7 cellular contexts compared by ENCODE assay signal in genomic region chr12:105933671-105934665, GRCh38.
DNase-seq lines count a peak whose midpoint lies in the region; ATAC-seq and TF ChIP-seq lines count a peak whose summit lies in the region.

No MANE protein-coding gene starts in this region.

- H2AFZ ChIP-seq in smooth muscle cell (ENCODE audit: low read depth) = no peak overlapping the region

- peaks cover 25% of the 10 kb centered on the region for H3K4me1 ChIP-seq in smooth muscle cell (ENCODE audit: low read depth)

- H3K27ac ChIP-seq in smooth muscle cell (ENCODE audit: low read depth) = peak overlapping the region; percentile 87

- H3K27me3 ChIP-seq in smooth muscle cell (ENCODE audit: low read depth) = no peaks in the 10 kb centered on the region

- H4K20me1 ChIP-seq in smooth muscle cell (ENCODE audit: low read depth) = no peaks in the 10 kb centered on the region

- peaks cover 23% of the 10 kb centered on the region for H3F3A ChIP-seq in smooth muscle cell (ENCODE audit: low read depth)

- no peak for ATAC-seq in HG03095 (IDR thresholded peaks at IDR 0.05; ENCODE audit: unreplicated experiment)

- H3K9ac ChIP-seq in smooth muscle cell (ENCODE audit: low read depth) = no peak overlapping the region

- H3K4me3 ChIP-seq in HFF-Myc (replicated peaks; ENCODE audit: low read depth, low read length) (no peak overlapping the region), smooth muscle cell (no peak overlapping the region)

- TF ChIP-seq CTCF in HFF-Myc (IDR thresholded peaks at IDR 0.05; ENCODE audit: low read depth, low read length, missing control alignments) = no peak
- TF ChIP-seq CTCF in smooth muscle cell (IDR thresholded peaks at IDR 0.05; ENCODE audit: borderline replicate concordance, insufficient read depth, poor library complexity, severe bottlenecking) = no peak

- H3K36me3 ChIP-seq in smooth muscle cell (ENCODE audit: low read depth) = no peaks in the 10 kb centered on the region

- WGBS in smooth muscle cell (ENCODE audit: low lambda C conversion rate) = 32% methylated on average over 13 of the region's 13 CpGs

- H3K9me3 ChIP-seq in smooth muscle cell (replicated peaks; ENCODE audit: low read depth) = no peaks in the 10 kb centered on the region

- H3K4me2 ChIP-seq in smooth muscle cell = peak overlapping the region; percentile 55

- peak; percentile 94 for DNase-seq in HFF-Myc (ENCODE audit: extremely low read depth, low read depth)
- DNase-seq in SW 1271 (lab: John Stamatoyannopoulos, UW) = peak; percentile 4 to 53
- DNase-seq in glomerular endothelial cell (ENCODE audit: extremely low read depth, low read depth, low spot score) = peak; percentile 74
- no peak for DNase-seq in smooth muscle cell (lab: John Stamatoyannopoulos, UW; ENCODE audit: unreplicated experiment)
- DNase-seq in NCI-H82 (lab: John Stamatoyannopoulos, UW) = no peak
- DNase-seq in mesenteric fat pad (ENCODE audit: low spot score) = no peak

- H3K79me2 ChIP-seq in smooth muscle cell (ENCODE audit: low read depth) = no peaks in the 10 kb centered on the region

Comparison
In these comparisons a context has a peak if more than half of its experiments do, and no peak if none do; other contexts are left out.
1. DNase-seq: peak in HFF-Myc (single experiment), SW 1271 (2 of 2) and glomerular endothelial cell (single experiment); none in smooth muscle cell (single experiment), NCI-H82 (single experiment) and mesenteric fat pad (single experiment).